1 cellular context compared by ENCODE assay signal in genomic region chr1:241998412-241998921, GRCh38.
TF ChIP-seq lines count a peak whose summit lies in the region.

No MANE protein-coding gene starts in this region.

TF ChIP-seq in neural cell, 6 proteins besides CTCF, POLR2A, EP300 and RAD21 (continued from another document):
- TF ChIP-seq REST (IDR thresholded peaks at IDR 0.05; ENCODE audit: borderline replicate concordance): no peak
- no peak for TF ChIP-seq EZH2 (IDR thresholded peaks at IDR 0.05; ENCODE audit: borderline replicate concordance, insufficient read depth, low read length, poor library complexity, severe bottlenecking)
TF ChIP-seq in neural cell: peak in this region for 0.
